ENCODE assay signal across 1 cellular context in genomic region chr6:114342086-114342825, GRCh38.
TF ChIP-seq lines count a peak whose summit lies in the region.

No MANE protein-coding gene starts in this region.

TF ChIP-seq in SK-N-SH treated with all-trans-retinoic acid at 6 μM for 48 hours, 23 proteins besides CTCF, POLR2A, EP300 and RAD21 (continued from another document):
- TF ChIP-seq POU6F1 (CRISPR knock-in tag; IDR thresholded peaks at IDR 0.05; ENCODE audit: borderline replicate concordance, low read depth) (no peak), RARB (CRISPR knock-in tag; IDR thresholded peaks at IDR 0.05) (no peak)
